In genomic region chr7:996089-996872, GRCh38 we compare ENCODE assay signal across 1 cellular context.
TF ChIP-seq lines count a peak whose summit lies in the region.

No MANE protein-coding gene starts in this region.

TF ChIP-seq in IMR-90, 13 proteins besides CTCF, POLR2A, EP300 and RAD21 (continued from another document):
- TF ChIP-seq MXI1 (IDR thresholded peaks at IDR 0.05; ENCODE audit: borderline replicate concordance, low read depth, low read length): no peak
- TF ChIP-seq NFE2L2 (IDR thresholded peaks at IDR 0.05; ENCODE audit: low read depth, low read length): no peak
- no peak for TF ChIP-seq RCOR1 (IDR thresholded peaks at IDR 0.05; ENCODE audit: insufficient replicate concordance, low read length)
- no peak for TF ChIP-seq BHLHE40 (IDR thresholded peaks at IDR 0.05; ENCODE audit: low read depth, low read length)
- TF ChIP-seq USF2 (IDR thresholded peaks at IDR 0.05; ENCODE audit: low read depth, low read length): no peak
TF ChIP-seq in IMR-90: peak in this region for 0.
